8 cellular contexts compared by ENCODE assay signal in the genomic region with DNA sequence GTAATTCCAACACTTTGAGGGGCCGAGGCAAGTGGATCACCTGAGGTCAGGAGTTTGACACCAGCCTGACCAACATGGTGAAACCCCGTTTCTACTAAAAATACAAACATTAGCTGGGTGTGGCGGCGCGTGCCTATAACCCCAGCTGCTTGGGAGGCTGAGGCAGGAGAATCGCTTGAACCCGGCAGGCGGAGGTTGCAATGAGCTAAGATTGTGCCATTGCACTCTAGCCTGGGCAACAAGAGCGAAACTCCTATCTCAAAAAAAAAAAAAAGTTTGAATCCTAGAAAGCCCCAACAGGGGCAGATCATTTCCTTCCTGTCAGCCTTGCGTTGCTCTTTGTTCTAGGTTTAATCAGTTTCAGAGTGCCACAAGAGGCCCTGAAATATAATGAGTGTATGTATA. TPM values are rescaled to one million over a fixed set of nuclear protein-coding genes. Genes with fewer than 3 reads are reported as not detected.
DNase-seq lines count a peak whose midpoint lies in the region; ATAC-seq, FAIRE-seq and TF ChIP-seq lines count a peak whose summit lies in the region.
"Not testable (repeated sequence)": the region's sequence is repeated elsewhere in the genome, so short reads cannot be mapped to it uniquely, and the experiment has no call there.

No MANE protein-coding gene starts in this region.

- H3K36me3 ChIP-seq in HepG2 (replicated peaks in 1 of 2; ENCODE audit: control insufficient read depth in 1 of 2, insufficient read depth in 2 of 2, low read length in 2 of 2): peaks cover 8 to 26% of the 10 kb centered on the region in 2 experiments

- peaks cover 49% of the 10 kb centered on the region for H3K36me3 Mint-ChIP-seq in CD4-positive, alpha-beta T cell (ENCODE audit: low read depth)
- H3K36me3 Mint-ChIP-seq in T-cell: peaks cover 30% of the 10 kb centered on the region
- peaks cover 25% of the 10 kb centered on the region for H3K36me3 Mint-ChIP-seq in activated CD8-positive, alpha-beta T cell treated with anti-CD3 and anti-CD28 coated beads for 36 hours (ENCODE audit: low read depth)
- peaks cover 33% of the 10 kb centered on the region for H3K36me3 Mint-ChIP-seq in activated naive CD8-positive, alpha-beta T cell treated with anti-CD3 and anti-CD28 coated beads, Interleukin-2, amount 10 ng/mL, durations not matched to agents 7 days and 5 days
- H3K36me3 Mint-ChIP-seq in stimulated activated memory B cell treated with anti-CD40 and anti-IgM and Interleukin-4, amounts not matched to agents 10 μg/mL and 1 μg/mL and 100 μg/mL, for 72 hours: peaks cover 43% of the 10 kb centered on the region

- H3K27me3 ChIP-seq in CD4-positive, alpha-beta T cell (ENCODE audit: control insufficient read depth, insufficient read depth, low read length); HepG2 (ENCODE audit: control insufficient read depth in 1 of 2, insufficient read depth in 2 of 2, low read length in 2 of 2): not testable (repeated sequence)

- in situ Hi-C loops in HepG2 (cut with HindIII; ENCODE audit: extremely low pct_ligation_motif_present, low pct_unique_long_range_greater_than_20kb): not testable (repeated sequence)

- WGBS in HepG2 (ENCODE audit: low lambda C conversion rate): 88% methylated on average over 10 of the region's 10 CpGs

- H2AFZ ChIP-seq in HepG2 (ENCODE audit: low read length): not testable (repeated sequence)

- intact Hi-C loops in CD4-positive, alpha-beta T cell (cut with DNase I, micrococcal nuclease): loop anchor here in 1 of 2 experiments (2.0 kb wide), 1 partner anchor 42 kb away; the partner anchor contains the start of gene ITCH
- intact Hi-C loops in activated CD8-positive, alpha-beta T cell treated with anti-CD3 and anti-CD28 coated beads for 36 hours (cut with micrococcal nuclease): not testable (repeated sequence)
- intact Hi-C loops in HepG2 (cut with micrococcal nuclease; ENCODE audit: unreplicated experiment): loop anchor here (5.0 kb wide), 2 partner anchors 38 to 73 kb away; no protein-coding TSS in a partner anchor

- H3K9me3 ChIP-seq in CD4-positive, alpha-beta T cell (ENCODE audit: control insufficient read depth, low read length); HepG2 (ENCODE audit: low read length): not testable (repeated sequence)

- peaks cover 75% of the 10 kb centered on the region for H3K79me2 ChIP-seq in HepG2 (ENCODE audit: insufficient read depth, low read length)

- peak; percentile 97 for ATAC-seq in CD4-positive, alpha-beta T cell (ENCODE audit: poor library complexity)
- peak; percentile 83 to 99 (median 95) for ATAC-seq in T-cell (replicated peaks in 1 of 4)
- ATAC-seq in activated CD8-positive, alpha-beta T cell treated with anti-CD3 and anti-CD28 coated beads for 36 hours: peak; percentile 89
- peak; percentile 93 for ATAC-seq in activated naive CD8-positive, alpha-beta T cell treated with anti-CD3 and anti-CD28 coated beads, Interleukin-2, amount 10 ng/mL, durations not matched to agents 7 days and 5 days (ENCODE audit: low read depth)
- ATAC-seq in HepG2: not testable (repeated sequence)
- peak; percentile 62 for ATAC-seq in stimulated activated memory B cell treated with anti-CD40 and anti-IgM and Interleukin-4, amounts not matched to agents 10 μg/mL and 1 μg/mL and 100 μg/mL, for 72 hours

- H3K4me1 ChIP-seq in HepG2 (ENCODE audit: insufficient read depth, low read length): peaks cover 98% of the 10 kb centered on the region

- H3K4me2 ChIP-seq in HepG2 (ENCODE audit: low read depth, low read length): not testable (repeated sequence)

- TF ChIP-seq RAD21 in HepG2 (CRISPR knock-in tag; IDR thresholded peaks at IDR 0.05): not testable (repeated sequence)

- TF ChIP-seq POLR2A in HepG2 (IDR thresholded peaks at IDR 0.05; ENCODE audit: insufficient read depth in 1 of 2, low read depth in 2 of 2, low read length in 2 of 2): not testable (repeated sequence)

- CTCF ChIA-PET in CD4-positive, alpha-beta T cell (lab: Charles Lee): interaction anchor here (0.9 to 1.5 kb wide), 3 partner anchors 15 to 93 kb away, joined by 3 to 12 read pairs (median 4); no protein-coding TSS in a partner anchor
- CTCF ChIA-PET in T-cell (lab: Charles Lee): interaction anchor here in 1 of 2 donors (0.7 to 1.2 kb wide), 4 partner anchors 23 to 297 kb away, joined by 3 to 6 read pairs (median 4); partner anchors contain the start of gene ITCH
- CTCF ChIA-PET in activated CD8-positive, alpha-beta T cell treated with anti-CD3 and anti-CD28 coated beads for 36 hours (lab: Charles Lee): interaction anchor here (0.6 to 7.5 kb wide), 5 partner anchors 11 to 93 kb away, joined by 3 to 48 read pairs (median 4); partner anchors contain the start of gene ITCH
- CTCF ChIA-PET in HepG2 (lab: Yijun Ruan, JAX; ENCODE audit: low intra/inter-chr PET ratio, low total read pairs): not testable (repeated sequence)

- H3K4me3 Mint-ChIP-seq in CD4-positive, alpha-beta T cell: peak overlapping the region; percentile 47
- H3K4me3 Mint-ChIP-seq in T-cell: peak overlapping the region; percentile 31 to 52 (median 39)
- peak overlapping the region; percentile 19 for H3K4me3 Mint-ChIP-seq in activated CD8-positive, alpha-beta T cell treated with anti-CD3 and anti-CD28 coated beads for 36 hours
- peak overlapping the region; percentile 54 for H3K4me3 Mint-ChIP-seq in activated naive CD8-positive, alpha-beta T cell treated with anti-CD3 and anti-CD28 coated beads, Interleukin-2, amount 10 ng/mL, durations not matched to agents 7 days and 5 days
- H3K4me3 Mint-ChIP-seq in stimulated activated memory B cell treated with anti-CD40 and anti-IgM and Interleukin-4, amounts not matched to agents 10 μg/mL and 1 μg/mL and 100 μg/mL, for 72 hours: not testable (repeated sequence)

- peak in 6 of 10 experiments; percentile 1 to 14 (median 4) for DNase-seq in CD4-positive, alpha-beta T cell
- peak; percentile 28 for DNase-seq in GM18507 (ENCODE audit: extremely low spot score, insufficient read length, low read depth)
- DNase-seq in Kasumi-1 (lab: John Stamatoyannopoulos, UW): peak; percentile 63
- DNase-seq in T-cell: peak in 26 of 34 experiments; percentile 1 to 42 (median 16)
- peak; percentile 41 for DNase-seq in activated CD8-positive, alpha-beta T cell treated with anti-CD3 and anti-CD28 coated beads for 36 hours
- DNase-seq in activated naive CD8-positive, alpha-beta T cell treated with anti-CD3 and anti-CD28 coated beads, Interleukin-2, amount 10 ng/mL, durations not matched to agents 7 days and 5 days: peak; percentile 48
- not testable (repeated sequence) for DNase-seq in HepG2 (ENCODE audit: low spot score)

- peaks cover 65% of the 10 kb centered on the region for H3K4me1 Mint-ChIP-seq in CD4-positive, alpha-beta T cell (ENCODE audit: low read depth)
- peaks cover 55 to 66% (median 65%) of the 10 kb centered on the region in 3 donors for H3K4me1 Mint-ChIP-seq in T-cell
- peaks cover 46% of the 10 kb centered on the region for H3K4me1 Mint-ChIP-seq in activated CD8-positive, alpha-beta T cell treated with anti-CD3 and anti-CD28 coated beads for 36 hours (ENCODE audit: low read depth)
- H3K4me1 Mint-ChIP-seq in activated naive CD8-positive, alpha-beta T cell treated with anti-CD3 and anti-CD28 coated beads, Interleukin-2, amount 10 ng/mL, durations not matched to agents 7 days and 5 days: peaks cover 28% of the 10 kb centered on the region
- peaks cover 46% of the 10 kb centered on the region for H3K4me1 Mint-ChIP-seq in stimulated activated memory B cell treated with anti-CD40 and anti-IgM and Interleukin-4, amounts not matched to agents 10 μg/mL and 1 μg/mL and 100 μg/mL, for 72 hours

- H3K27ac Mint-ChIP-seq in CD4-positive, alpha-beta T cell: peak overlapping the region; percentile 78
- peak overlapping the region; percentile 44 to 52 for H3K27ac Mint-ChIP-seq in T-cell
- H3K27ac Mint-ChIP-seq in activated CD8-positive, alpha-beta T cell treated with anti-CD3 and anti-CD28 coated beads for 36 hours: peak overlapping the region; percentile 79
- peak overlapping the region; percentile 81 for H3K27ac Mint-ChIP-seq in activated naive CD8-positive, alpha-beta T cell treated with anti-CD3 and anti-CD28 coated beads, Interleukin-2, amount 10 ng/mL, durations not matched to agents 7 days and 5 days
- peak overlapping the region; percentile 22 for H3K27ac Mint-ChIP-seq in stimulated activated memory B cell treated with anti-CD40 and anti-IgM and Interleukin-4, amounts not matched to agents 10 μg/mL and 1 μg/mL and 100 μg/mL, for 72 hours

- not testable (repeated sequence) for H3K9ac ChIP-seq in HepG2 (ENCODE audit: insufficient read depth, low read depth, low read length)

- TF ChIP-seq CTCF in CD4-positive, alpha-beta T cell (IDR thresholded peaks at IDR 0.05); activated CD8-positive, alpha-beta T cell treated with anti-CD3 and anti-CD28 coated beads for 36 hours (IDR thresholded peaks at IDR 0.05); HepG2 (CRISPR knock-in tag; IDR thresholded peaks at IDR 0.05): not testable (repeated sequence)

- not testable (repeated sequence) for TF ChIP-seq EP300 in HepG2 (IDR thresholded peaks at IDR 0.05; ENCODE audit: low read depth in 2 of 2, low read length in 2 of 2); HepG2 (CRISPR knock-in tag; IDR thresholded peaks at IDR 0.05; ENCODE audit: borderline replicate concordance)

- H3K9me3 Mint-ChIP-seq in CD4-positive, alpha-beta T cell; T-cell; activated CD8-positive, alpha-beta T cell treated with anti-CD3 and anti-CD28 coated beads for 36 hours; activated naive CD8-positive, alpha-beta T cell treated with anti-CD3 and anti-CD28 coated beads, Interleukin-2, amount 10 ng/mL, durations not matched to agents 7 days and 5 days; stimulated activated memory B cell treated with anti-CD40 and anti-IgM and Interleukin-4, amounts not matched to agents 10 μg/mL and 1 μg/mL and 100 μg/mL, for 72 hours: not testable (repeated sequence)

- not testable (repeated sequence) for H3K27ac ChIP-seq in CD4-positive, alpha-beta T cell (ENCODE audit: low read depth, low read length)
- peak overlapping the region; percentile 9 for H3K27ac ChIP-seq in HepG2 (ENCODE audit: extremely low read length, insufficient read depth, low read length)

- not testable (repeated sequence) for H3K4me3 ChIP-seq in HepG2 (replicated peaks in 1 of 3; ENCODE audit: insufficient read depth in 1 of 3, low read depth in 2 of 3, low read length in 3 of 3)

- H4K20me1 ChIP-seq in HepG2 (ENCODE audit: insufficient read depth, low read length): peaks cover 37% of the 10 kb centered on the region

- not testable (repeated sequence) for BruUV-seq in HepG2 (replicated peaks; lab: Mats Ljungman, UMichigan)

- FAIRE-seq in GM18507 (lab: Jason Lieb, UNC): peak; percentile 73
- FAIRE-seq in HepG2 (lab: Jason Lieb, UNC): not testable (repeated sequence)

- POLR2A ChIA-PET in CD4-positive, alpha-beta T cell (lab: Charles Lee): interaction anchor here (1.1 kb wide), 1 partner anchor 27 kb away, joined by 5 read pairs; no protein-coding TSS in a partner anchor
- POLR2A ChIA-PET in T-cell (lab: Charles Lee): interaction anchor here (0.6 to 0.7 kb wide), 4 partner anchors 43 to 305 kb away, joined by 3 to 7 read pairs (median 4); no protein-coding TSS in a partner anchor
- POLR2A ChIA-PET in activated CD8-positive, alpha-beta T cell treated with anti-CD3 and anti-CD28 coated beads for 36 hours (lab: Charles Lee): interaction anchor here (0.6 to 1.0 kb wide), 5 partner anchors 11 to 914 kb away, joined by 3 to 4 read pairs (median 4); no protein-coding TSS in a partner anchor
- POLR2A ChIA-PET in activated naive CD8-positive, alpha-beta T cell treated with anti-CD3 and anti-CD28 coated beads, Interleukin-2, amount 10 ng/mL, durations not matched to agents 7 days and 5 days (lab: Charles Lee): interaction anchor here (0.7 to 2.1 kb wide), 4 partner anchors 13 to 293 kb away, joined by 3 to 10 read pairs (median 4); partner anchors contain the start of gene ITCH
- POLR2A ChIA-PET in HepG2 (lab: Yijun Ruan, JAX): interaction anchor here (0.9 to 6.0 kb wide), 2 partner anchors 43 to 111 kb away, joined by 4 to 29 read pairs; partner anchors contain the start of gene ITCH

- H3K27me3 Mint-ChIP-seq in CD4-positive, alpha-beta T cell; T-cell; activated CD8-positive, alpha-beta T cell treated with anti-CD3 and anti-CD28 coated beads for 36 hours; activated naive CD8-positive, alpha-beta T cell treated with anti-CD3 and anti-CD28 coated beads, Interleukin-2, amount 10 ng/mL, durations not matched to agents 7 days and 5 days; stimulated activated memory B cell treated with anti-CD40 and anti-IgM and Interleukin-4, amounts not matched to agents 10 μg/mL and 1 μg/mL and 100 μg/mL, for 72 hours: not testable (repeated sequence)

RNA-seq across cellular contexts. Expression of gene ITCH, which starts 42.2 kb away (rescaled TPM):
- 10 to 100 TPM; 44.2 to 47.0 TPM for total RNA-seq in CD4-positive, alpha-beta T cell
- total RNA-seq in T-cell: 10 to 100 TPM; 50.5 to 63.6 (median 53.3) TPM
- 10 to 100 TPM; 46.0 to 51.8 TPM for total RNA-seq in activated CD8-positive, alpha-beta T cell treated with anti-CD3 and anti-CD28 coated beads for 36 hours
- total RNA-seq in activated naive CD8-positive, alpha-beta T cell treated with anti-CD3 and anti-CD28 coated beads, Interleukin-2, amount 10 ng/mL, durations not matched to agents 7 days and 5 days: 10 to 100 TPM; 57.4 to 59.7 TPM
- total RNA-seq in HepG2 (2016; rRNA removed; fragmentation: Illumina TruSeq; extraction: Trizol): 112 and 162 TPM in 2 replicates
- 73.1 and 80.6 TPM in 2 replicates for total RNA-seq in HepG2 (2016; cell fraction: cytosol; rRNA removed; fragmentation: Illumina TruSeq; extraction: Trizol; ENCODE audit: low read depth)
- 111 and 151 TPM in 2 replicates for total RNA-seq in HepG2 (2016; cell fraction: insoluble cytoplasmic fraction; rRNA removed; fragmentation: Illumina TruSeq; extraction: Trizol)
- total RNA-seq in HepG2 (2016; cell fraction: membrane; rRNA removed; fragmentation: Illumina TruSeq; extraction: Trizol): 75.4 and 81.7 TPM in 2 replicates
- 124 and 131 TPM in 2 replicates for total RNA-seq in HepG2 (2016; cell fraction: nucleus; rRNA removed; fragmentation: Illumina TruSeq; extraction: Trizol)
- polyA plus RNA-seq in HepG2 (2011; rRNA removed): 17.4 and 20.5 TPM in 2 replicates
- polyA plus RNA-seq in HepG2 (2011; cell fraction: cytosol; rRNA removed): 7.4 and 12.7 TPM in 2 replicates
- polyA plus RNA-seq in HepG2 (2011; cell fraction: nucleus; rRNA removed): 12.2 and 17.3 TPM in 2 replicates
- polyA plus RNA-seq in HepG2 (2012): 44.6 and 45.2 TPM in 2 replicates
- 5.3 and 6.3 TPM in 2 replicates for polyA plus RNA-seq in HepG2 (2016; cell fraction: cytosol; fragmentation: Illumina TruSeq; extraction: Trizol; ENCODE audit: low read depth)
- polyA plus RNA-seq in HepG2 (2016; cell fraction: insoluble cytoplasmic fraction; fragmentation: Illumina TruSeq; extraction: Trizol; ENCODE audit: low read depth): 65.3 and 70.7 TPM in 2 replicates
- polyA plus RNA-seq in HepG2 (2016; cell fraction: membrane; fragmentation: Illumina TruSeq; extraction: Trizol; ENCODE audit: low read depth): 15.2 and 15.3 TPM in 2 replicates
- polyA plus RNA-seq in HepG2 (2016; cell fraction: nucleus; fragmentation: Illumina TruSeq; extraction: Trizol; ENCODE audit: insufficient read depth, low read depth): 55.0 and 61.2 TPM in 2 replicates
- 30.6 and 37.6 TPM in 2 replicates for polyA minus RNA-seq in HepG2 (2011; rRNA and poly(A)+ RNA removed; ENCODE audit: low replicate concordance)
- 38.7 and 40.1 TPM in 2 replicates for polyA minus RNA-seq in HepG2 (2011; cell fraction: cytosol; rRNA and poly(A)+ RNA removed)
- polyA minus RNA-seq in HepG2 (2011; cell fraction: nucleus; rRNA and poly(A)+ RNA removed): 79.4 and 86.2 TPM in 2 replicates

Comparison
In these comparisons a context has a peak if more than half of its experiments do, and no peak if none do; other contexts are left out.
1. H3K27ac Mint-ChIP-seq: peak in every context shown above with its lines; median percentile 81 in activated naive CD8-positive, alpha-beta T cell treated with anti-CD3 and anti-CD28 coated beads, Interleukin-2, amount 10 ng/mL, durations not matched to agents 7 days and 5 days; 79 in activated CD8-positive, alpha-beta T cell treated with anti-CD3 and anti-CD28 coated beads for 36 hours; 78 in CD4-positive, alpha-beta T cell; 48 in T-cell; 22 in stimulated activated memory B cell treated with anti-CD40 and anti-IgM and Interleukin-4, amounts not matched to agents 10 μg/mL and 1 μg/mL and 100 μg/mL, for 72 hours.